In genomic region chr15:43529587-43530345, GRCh38 we compare ENCODE assay signal across 19 cellular contexts.
"Had no signal": no experiment of that assay in that cellular context is flagged by ENCODE, and none has a peak within 500 bp of the region (broad histone marks: within the 10 kb centered on the region; RNA-seq: fewer than 3 reads in every experiment).

No MANE protein-coding gene starts in this region.

- H3K4me3 ChIP-seq: breast epithelium, smooth muscle cell, testis had no signal

- H3K79me2 ChIP-seq: parathyroid adenoma had no signal

- H3K27ac Mint-ChIP-seq: activated CD4-positive, alpha-beta T cell treated with anti-CD3 and anti-CD28 coated beads, Interleukin-2, amount 10 ng/mL, durations not matched to agents 24 days and 14 days; activated CD8-positive, alpha-beta T cell treated with anti-CD3 and anti-CD28 coated beads for 36 hours; activated naive CD8-positive, alpha-beta T cell treated with anti-CD3 and anti-CD28 coated beads, Interleukin-2, amount 50 U/mL, for 24 hours; activated T-helper 2 cell treated with anti-CD3 and anti-CD28 coated beads, Interferon-gamma antibody, Interleukin-2, Interleukin-4, amounts not matched to agents 10 μg/mL and 5 μg/mL and 100 μg/mL, durations not matched to agents 14 hours and 24 hours and 36 hours; dendritic cell treated with granulocyte-macrophage colony-stimulating factor and Interleukin-4, amounts not matched to agents 40 ng/mL and 50 ng/mL, for 4 days; naive thymus-derived CD8-positive, alpha-beta T cell; stimulated activated effector memory CD8-positive, alpha-beta T cell treated with anti-CD3 and anti-CD28 coated beads, Interleukin-12 subunit alpha, Interleukin-12 subunit beta, amount 100 ng/mL, for 72 hours; type B pancreatic cell; WTC11 had no signal

- H3K9ac ChIP-seq: parathyroid adenoma had no signal

- H3K4me1 ChIP-seq: breast epithelium, parathyroid adenoma, testis had no signal

- ATAC-seq: activated CD8-positive, alpha-beta T cell treated with anti-CD3 and anti-CD28 coated beads for 36 hours; activated naive CD8-positive, alpha-beta T cell treated with anti-CD3 and anti-CD28 coated beads, Interleukin-2, amount 50 U/mL, for 24 hours; naive thymus-derived CD8-positive, alpha-beta T cell; sciatic nerve; stimulated activated effector memory CD8-positive, alpha-beta T cell treated with anti-CD3 and anti-CD28 coated beads, Interleukin-12 subunit alpha, Interleukin-12 subunit beta, amount 100 ng/mL, for 72 hours; WTC11 had no signal

- H3K4me2 ChIP-seq: smooth muscle cell had no signal

- H3K9me3 Mint-ChIP-seq: activated CD4-positive, alpha-beta T cell treated with anti-CD3 and anti-CD28 coated beads, Interleukin-2, amount 10 ng/mL, durations not matched to agents 24 days and 14 days; activated CD8-positive, alpha-beta T cell treated with anti-CD3 and anti-CD28 coated beads for 36 hours; activated naive CD8-positive, alpha-beta T cell treated with anti-CD3 and anti-CD28 coated beads, Interleukin-2, amount 50 U/mL, for 24 hours; activated T-helper 2 cell treated with anti-CD3 and anti-CD28 coated beads, Interferon-gamma antibody, Interleukin-2, Interleukin-4, amounts not matched to agents 10 μg/mL and 5 μg/mL and 100 μg/mL, durations not matched to agents 14 hours and 24 hours and 36 hours; dendritic cell treated with granulocyte-macrophage colony-stimulating factor and Interleukin-4, amounts not matched to agents 40 ng/mL and 50 ng/mL, for 4 days; naive thymus-derived CD8-positive, alpha-beta T cell; stimulated activated effector memory CD8-positive, alpha-beta T cell treated with anti-CD3 and anti-CD28 coated beads, Interleukin-12 subunit alpha, Interleukin-12 subunit beta, amount 100 ng/mL, for 72 hours; type B pancreatic cell; WTC11 had no signal

- DNase-seq: activated CD4-positive, alpha-beta T cell treated with anti-CD3 and anti-CD28 coated beads, Interleukin-2, amount 10 ng/mL, durations not matched to agents 24 days and 14 days; activated CD8-positive, alpha-beta T cell treated with anti-CD3 and anti-CD28 coated beads for 36 hours; activated naive CD4-positive, alpha-beta T cell treated with Interleukin-2 at 50 U/mL for 16 hours; activated naive CD8-positive, alpha-beta T cell treated with anti-CD3 and anti-CD28 coated beads, Interleukin-2, amount 50 U/mL, for 24 hours; activated T-cell treated with anti-CD3 and anti-CD28 coated beads, Interleukin-2, amount 50 U/mL, for 1 hour; aorta; cerebellar nuclear complex; naive thymus-derived CD8-positive, alpha-beta T cell; stimulated activated CD4-positive, alpha-beta T cell treated with anti-CD3 and anti-CD28 coated beads, Interleukin-4, amount 100 ng/mL, for 24 hours; testis had no signal

- H3K27me3 Mint-ChIP-seq: activated CD4-positive, alpha-beta T cell treated with anti-CD3 and anti-CD28 coated beads, Interleukin-2, amount 10 ng/mL, durations not matched to agents 24 days and 14 days; activated CD8-positive, alpha-beta T cell treated with anti-CD3 and anti-CD28 coated beads for 36 hours; activated naive CD8-positive, alpha-beta T cell treated with anti-CD3 and anti-CD28 coated beads, Interleukin-2, amount 50 U/mL, for 24 hours; naive thymus-derived CD8-positive, alpha-beta T cell; type B pancreatic cell had no signal

- H3K36me3 Mint-ChIP-seq: WTC11 had no signal

- H3K9me3 ChIP-seq: breast epithelium, testis had no signal

- H3K27ac ChIP-seq: breast epithelium, parathyroid adenoma, testis had no signal

- H2AFZ ChIP-seq: parathyroid adenoma had no signal

- H3K36me3 ChIP-seq: breast epithelium had no signal

- H3K27me3 ChIP-seq: breast epithelium, testis had no signal

- H3K4me3 Mint-ChIP-seq: activated CD4-positive, alpha-beta T cell treated with anti-CD3 and anti-CD28 coated beads, Interleukin-2, amount 10 ng/mL, durations not matched to agents 24 days and 14 days; activated CD8-positive, alpha-beta T cell treated with anti-CD3 and anti-CD28 coated beads for 36 hours; activated naive CD8-positive, alpha-beta T cell treated with anti-CD3 and anti-CD28 coated beads, Interleukin-2, amount 50 U/mL, for 24 hours; dendritic cell treated with granulocyte-macrophage colony-stimulating factor and Interleukin-4, amounts not matched to agents 40 ng/mL and 50 ng/mL, for 4 days; naive thymus-derived CD8-positive, alpha-beta T cell; stimulated activated effector memory CD8-positive, alpha-beta T cell treated with anti-CD3 and anti-CD28 coated beads, Interleukin-12 subunit alpha, Interleukin-12 subunit beta, amount 100 ng/mL, for 72 hours; type B pancreatic cell; WTC11 had no signal
